In the genomic region with DNA sequence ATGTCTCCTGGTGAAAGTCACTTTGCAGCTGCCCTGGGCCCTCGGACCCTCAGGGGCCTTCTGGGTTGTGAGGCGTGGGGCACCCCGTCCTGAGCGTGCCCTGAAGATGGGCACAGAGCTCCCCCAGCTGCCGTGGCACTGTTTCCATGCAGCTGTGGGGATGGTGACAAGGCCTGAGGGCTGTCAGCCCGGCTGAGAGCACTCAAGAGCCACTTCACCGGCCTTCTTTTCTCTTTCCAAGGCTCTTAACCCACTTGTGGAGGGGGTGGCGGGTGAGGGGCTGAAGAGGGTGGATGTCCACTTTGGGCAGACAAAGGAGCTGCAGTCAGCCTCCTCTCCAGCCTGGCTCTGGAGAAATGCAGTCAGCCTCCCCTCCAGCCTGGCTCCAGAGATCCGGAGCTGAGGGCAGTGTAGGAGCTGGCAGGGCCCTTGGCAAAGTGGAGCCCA, we compare ENCODE assay signal across 32 cellular contexts.
A peak's percentile ranks its signal among the peaks of the same experiment; 100 is the strongest.
DNase-seq lines count a peak whose midpoint lies in the region; ATAC-seq and TF ChIP-seq lines count a peak whose summit lies in the region.
"Had no signal": no experiment of that assay in that cellular context is flagged by ENCODE, and none has a peak within 500 bp of the region (broad histone marks: within the 10 kb centered on the region; RNA-seq: fewer than 3 reads in every experiment).

No MANE protein-coding gene starts in this region.

- no peak overlapping the region for H3K27ac ChIP-seq in spleen
- H3K27ac ChIP-seq: 22Rv1, esophagus squamous epithelium, foreskin keratinocyte, heart left ventricle, psoas muscle, sigmoid colon, tibial artery, VCaP had no signal

- no peak overlapping the region for H3K4me3 ChIP-seq in spleen
- H3K4me3 ChIP-seq: dorsolateral prefrontal cortex, esophagus squamous epithelium, heart left ventricle, mucosa of descending colon, psoas muscle, sigmoid colon, tibial artery had no signal

- no peak for TF ChIP-seq CTCF in spleen (IDR thresholded peaks at IDR 0.05 in 8 of 11, conservative IDR thresholded peaks at IDR 0.05 in 3 of 11)

- WGBS in spleen, 5 donors: 58 to 75% (median 71%) methylated on average over 9 of the region's 9 CpGs

- no peak for TF ChIP-seq POLR2A in spleen (IDR thresholded peaks at IDR 0.05)

- peaks cover 0 to 5% (median 0%) of the 10 kb centered on the region in 8 donors for H3K9me3 ChIP-seq in spleen
- H3K9me3 ChIP-seq: Caco-2, esophagus squamous epithelium, heart left ventricle, mucosa of descending colon, sigmoid colon, tibial artery had no signal

- DNase-seq in DMS53 (lab: John Stamatoyannopoulos, UW) (peak; percentile 6), DMS53 treated with DMSO at 0.1 percent for 48 hours (lab: John Stamatoyannopoulos, UW; ENCODE audit: unreplicated experiment) (no peak), NCI-H187 treated with DMSO at 0.1 percent for 48 hours (lab: John Stamatoyannopoulos, UW) (peak; percentile 67), NCI-H510A treated with DMSO at 0.1 percent for 48 hours (lab: John Stamatoyannopoulos, UW) (peak; percentile 65), spleen (peak; percentile 59)
- DNase-seq: activated CD4-positive, alpha-beta T cell treated with anti-CD3 and anti-CD28 coated beads for 4 hours; activated CD8-positive, alpha-beta memory T cell treated with anti-CD3 and anti-CD28 coated beads for 24 hours; activated T-cell treated with anti-CD3 and anti-CD28 coated beads for 4 hours; amniotic stem cell; dorsolateral prefrontal cortex; esophagus squamous epithelium; foreskin keratinocyte; GOT3; heart left ventricle; kidney; mammary epithelial cell; mucosa of descending colon; natural killer cell; NCI-H2171 treated with DMSO at 0.1 percent for 48 hours; NCI-H82; psoas muscle; sigmoid colon; stimulated activated CD4-positive, alpha-beta T cell treated with anti-CD3 and anti-CD28 coated beads, Interleukin-4, amount 100 ng/mL, for 24 hours; SW 1271; T1000; tibial artery had no signal

- H3K4me1 ChIP-seq in spleen: no peaks in the 10 kb centered on the region
- H3K4me1 ChIP-seq: Caco-2, foreskin keratinocyte, heart left ventricle, psoas muscle, sigmoid colon, tibial artery had no signal

- no peaks in the 10 kb centered on the region for H3K27me3 ChIP-seq in spleen (replicated peaks in 1 of 7)
- H3K27me3 ChIP-seq: dorsolateral prefrontal cortex, foreskin keratinocyte, sigmoid colon had no signal

- intact Hi-C loops in spleen (cut with DNase I; ENCODE audit: low total_unique reads): no loop called here

- no peak for ATAC-seq in GM18870 (IDR thresholded peaks at IDR 0.05; ENCODE audit: unreplicated experiment)
- ATAC-seq in GM19328 (IDR thresholded peaks at IDR 0.05; ENCODE audit: unreplicated experiment): no peak
- ATAC-seq in GM21381 (IDR thresholded peaks at IDR 0.05; ENCODE audit: unreplicated experiment): no peak
- ATAC-seq: foreskin keratinocyte, heart left ventricle, mucosa of descending colon, natural killer cell, psoas muscle had no signal

- H3K36me3 ChIP-seq in spleen: no peaks in the 10 kb centered on the region
- H3K36me3 ChIP-seq: esophagus squamous epithelium, heart left ventricle, sigmoid colon, tibial artery had no signal
